10 cellular contexts compared by ENCODE assay signal in genomic region chr5:16550316-16550952, GRCh38.
DNase-seq lines count a peak whose midpoint lies in the region; ATAC-seq, FAIRE-seq and TF ChIP-seq lines count a peak whose summit lies in the region.
"Had no signal": no experiment of that assay in that cellular context is flagged by ENCODE, and none has a peak within 500 bp of the region (broad histone marks: within the 10 kb centered on the region; RNA-seq: fewer than 3 reads in every experiment).

No MANE protein-coding gene starts in this region.

- FAIRE-seq in RCC 7860 (lab: Jason Lieb, UNC) = peak; percentile 35
- FAIRE-seq: endometrium had no signal

- no peaks in the 10 kb centered on the region for H3K79me2 ChIP-seq in osteoblast (ENCODE audit: insufficient read depth, low read length)

- TF ChIP-seq CTCF in choroid plexus epithelial cell (conservative IDR thresholded peaks at IDR 0.05; ENCODE audit: low read depth, low read length) (peak; percentile 92), osteoblast (IDR thresholded peaks at IDR 0.05; ENCODE audit: extremely low read depth, low read depth, low read length) (peak; percentile 86)

- no peak overlapping the region for H3K27ac ChIP-seq in osteoblast (ENCODE audit: low read depth, low read length)
- H3K27ac ChIP-seq: BLaER1 had no signal

- H3K9me3 ChIP-seq in osteoblast (ENCODE audit: low read depth, low read length) = no peaks in the 10 kb centered on the region

- no peaks in the 10 kb centered on the region for H4K20me1 ChIP-seq in osteoblast (ENCODE audit: insufficient read depth, low read length)

- no peaks in the 10 kb centered on the region for H3K36me3 ChIP-seq in osteoblast (ENCODE audit: insufficient read depth, low read length)

- no peak overlapping the region for H3K4me2 ChIP-seq in osteoblast (ENCODE audit: insufficient read depth, low read length)
- H3K4me2 ChIP-seq: BLaER1 had no signal

- H3K4me1 ChIP-seq in osteoblast (ENCODE audit: insufficient read depth, low read length) = peaks cover 8% of the 10 kb centered on the region

- H2AFZ ChIP-seq in osteoblast (ENCODE audit: low read length) = no peak overlapping the region

- ATAC-seq in GM21381 (IDR thresholded peaks at IDR 0.05; ENCODE audit: unreplicated experiment) = peak; percentile 70
- ATAC-seq in HG03571 (IDR thresholded peaks at IDR 0.05; ENCODE audit: unreplicated experiment) = peak; percentile 64

- no peak overlapping the region for H3K4me3 ChIP-seq in choroid plexus epithelial cell (ENCODE audit: low read depth, low read length)
- H3K4me3 ChIP-seq in osteoblast (ENCODE audit: insufficient read depth, low read length) = no peak overlapping the region
- H3K4me3 ChIP-seq: BLaER1 had no signal

- no peaks in the 10 kb centered on the region for H3K27me3 ChIP-seq in osteoblast (ENCODE audit: insufficient read depth, low read length)
- H3K27me3 ChIP-seq: BLaER1 had no signal

- peak; percentile 26 for DNase-seq in NCI-H1436 (lab: John Stamatoyannopoulos, UW)
- no peak for DNase-seq in NCI-H1436 treated with DMSO at 0.1 percent for 48 hours (lab: John Stamatoyannopoulos, UW)
- DNase-seq in RCC 7860 (ENCODE audit: low spot score) = peak; percentile 66
- DNase-seq in choroid plexus epithelial cell (ENCODE audit: low read depth) = peak; percentile 80
- no peak for DNase-seq in osteoblast (ENCODE audit: insufficient read length, low spot score, missing footprints)
- DNase-seq in C1 segment of cervical spinal cord (lab: John Stamatoyannopoulos, UW) = no peak

Comparison
In these comparisons a context has a peak if more than half of its experiments do, and no peak if none do; other contexts are left out.
1. DNase-seq: peak in NCI-H1436 (single experiment), RCC 7860 (single experiment) and choroid plexus epithelial cell (single experiment); none in NCI-H1436 treated with DMSO at 0.1 percent for 48 hours (single experiment), osteoblast (single experiment) and C1 segment of cervical spinal cord (0 of 14).